In the genomic region with DNA sequence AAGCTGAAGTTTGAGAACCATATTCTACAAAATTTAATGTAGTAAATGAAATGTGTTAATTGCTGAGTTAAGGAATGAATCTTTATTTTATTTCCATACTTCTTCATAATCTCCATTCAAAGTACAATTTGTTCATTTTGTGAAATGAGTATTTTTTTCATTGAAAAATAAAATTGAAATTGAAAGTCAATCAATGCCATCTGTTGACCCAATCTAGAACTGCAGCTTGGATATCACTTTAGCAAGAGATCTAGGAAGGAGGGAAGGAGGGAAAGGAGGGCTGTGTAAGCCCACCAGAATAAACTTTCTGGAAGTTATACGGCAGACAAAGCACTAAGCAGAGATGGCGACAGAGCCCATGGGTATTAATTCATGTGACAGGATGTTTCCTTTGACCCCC, we compare ENCODE assay signal across 9 cellular contexts.
DNase-seq lines count a peak whose midpoint lies in the region; TF ChIP-seq lines count a peak whose summit lies in the region.
"Had no signal": no experiment of that assay in that cellular context is flagged by ENCODE, and none has a peak within 500 bp of the region (broad histone marks: within the 10 kb centered on the region; RNA-seq: fewer than 3 reads in every experiment).

No MANE protein-coding gene starts in this region.

- peak; percentile 2 for DNase-seq in NCI-H510A treated with DMSO at 0.1 percent for 48 hours (lab: John Stamatoyannopoulos, UW)
- no peak for DNase-seq in NCI-H510A (lab: John Stamatoyannopoulos, UW)
- DNase-seq in NCI-H748 treated with DMSO at 0.1 percent for 48 hours (lab: John Stamatoyannopoulos, UW), result peak; percentile 1
- DNase-seq in fibroblast of mammary gland (ENCODE audit: low read depth), result peak; percentile 27
- no peak for DNase-seq in spleen
- DNase-seq in SIG-M5 treated with dmso at 0.1 percent for 504 hours (lab: John Stamatoyannopoulos, UW; ENCODE audit: unreplicated experiment), result no peak
- DNase-seq in SK-N-DZ (ENCODE audit: low spot score), result no peak
- no peak for DNase-seq in NCI-H526 treated with DMSO at 0.1 percent for 48 hours (lab: John Stamatoyannopoulos, UW)
- DNase-seq: activated naive CD8-positive, alpha-beta T cell treated with anti-CD3 and anti-CD28 coated beads for 36 hours had no signal

- no peaks in the 10 kb centered on the region for H3K4me1 ChIP-seq in spleen

- TF ChIP-seq POLR2A in spleen (IDR thresholded peaks at IDR 0.05), result no peak

- WGBS in spleen, 5 donors, result 9 to 33% (median 18%) methylated on average over 2 of the region's 2 CpGs

- intact Hi-C loops in spleen (cut with DNase I; ENCODE audit: low total_unique reads), result no loop called here

- H3K4me3 ChIP-seq in fibroblast of mammary gland (ENCODE audit: control insufficient read depth, low read depth, low read length), result no peak overlapping the region
- no peak overlapping the region for H3K4me3 ChIP-seq in spleen

- TF ChIP-seq CTCF in fibroblast of mammary gland (conservative IDR thresholded peaks at IDR 0.05; ENCODE audit: control insufficient read depth, insufficient read depth, low read depth, low read length) (peak; percentile 54), spleen (IDR thresholded peaks at IDR 0.05 in 8 of 11, conservative IDR thresholded peaks at IDR 0.05 in 3 of 11) (peak in 9 of 11 experiments; percentile 13 to 67 (median 40))

- H3K27ac ChIP-seq in spleen, result no peak overlapping the region

- peaks cover 0 to 6% (median 0%) of the 10 kb centered on the region in 8 donors for H3K9me3 ChIP-seq in spleen

- no peaks in the 10 kb centered on the region for H3K27me3 ChIP-seq in spleen (replicated peaks in 1 of 7)

- no peaks in the 10 kb centered on the region for H3K36me3 ChIP-seq in spleen

Comparison
In these comparisons a context has a peak if more than half of its experiments do, and no peak if none do; other contexts are left out.
1. DNase-seq: peak in NCI-H510A treated with DMSO at 0.1 percent for 48 hours (single experiment), NCI-H748 treated with DMSO at 0.1 percent for 48 hours (single experiment) and fibroblast of mammary gland (single experiment); none in NCI-H510A (single experiment), spleen (single experiment), SIG-M5 treated with dmso at 0.1 percent for 504 hours (single experiment), SK-N-DZ (single experiment) and NCI-H526 treated with DMSO at 0.1 percent for 48 hours (single experiment).